ENCODE assay signal across 12 cellular contexts in the genomic region with DNA sequence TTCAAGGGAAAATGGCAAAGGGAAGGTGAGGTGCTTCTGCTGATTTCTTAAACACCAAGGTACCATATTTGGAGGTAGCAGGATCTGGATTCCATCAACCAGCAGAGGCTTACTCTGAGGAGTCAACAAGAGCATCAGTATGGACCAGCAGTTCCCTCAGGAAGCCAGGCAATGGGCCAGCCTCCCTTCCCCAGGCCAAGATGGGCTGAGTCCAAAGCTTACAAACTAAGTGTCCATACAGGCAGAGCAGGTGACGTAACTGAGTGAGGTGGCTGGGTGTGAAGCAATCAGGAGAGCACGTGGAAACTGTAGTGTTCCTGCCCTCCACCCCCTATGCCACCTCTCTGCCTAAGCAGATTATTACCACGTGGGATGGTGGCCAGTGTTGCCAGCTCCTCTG.
A peak's percentile ranks its signal among the peaks of the same experiment; 100 is the strongest.
DNase-seq lines count a peak whose midpoint lies in the region; ATAC-seq and TF ChIP-seq lines count a peak whose summit lies in the region.
"Had no signal": no experiment of that assay in that cellular context is flagged by ENCODE, and none has a peak within 500 bp of the region (broad histone marks: within the 10 kb centered on the region; RNA-seq: fewer than 3 reads in every experiment).

No MANE protein-coding gene starts in this region.

- TF ChIP-seq EP300 in tibial nerve (IDR thresholded peaks at IDR 0.05), result no peak

- no peaks in the 10 kb centered on the region for H3K27me3 ChIP-seq in lung (ENCODE audit: control insufficient read depth, insufficient read depth)
- no peaks in the 10 kb centered on the region for H3K27me3 ChIP-seq in tibial nerve

- H3K9me3 ChIP-seq in lung (ENCODE audit: control insufficient read depth in 2 of 2, insufficient read depth in 1 of 2, low read length in 1 of 2), result no peaks in the 10 kb centered on the region
- H3K9me3 ChIP-seq in tibial nerve, result no peaks in the 10 kb centered on the region

- no peak for TF ChIP-seq CTCF in choroid plexus epithelial cell (conservative IDR thresholded peaks at IDR 0.05; ENCODE audit: low read depth, low read length)
- TF ChIP-seq CTCF in lung (IDR thresholded peaks at IDR 0.05; ENCODE audit: control extremely low read depth, extremely low read depth), result no peak
- no peak for TF ChIP-seq CTCF in tibial nerve (IDR thresholded peaks at IDR 0.05)

- no peak for TF ChIP-seq POLR2A in tibial nerve (IDR thresholded peaks at IDR 0.05)

- H3K36me3 ChIP-seq in lung (ENCODE audit: control insufficient read depth in 2 of 2, insufficient read depth in 2 of 2, low read length in 2 of 2) (no peaks in the 10 kb centered on the region), tibial nerve (no peaks in the 10 kb centered on the region)

- H3K4me3 ChIP-seq in choroid plexus epithelial cell (ENCODE audit: low read depth, low read length), result no peak overlapping the region
- H3K4me3 ChIP-seq in lung, result no peak overlapping the region
- H3K4me3 ChIP-seq in tibial nerve, result no peak overlapping the region

- H3K4me1 ChIP-seq in lung (ENCODE audit: control insufficient read depth in 2 of 2, insufficient read depth in 2 of 2, low read length in 2 of 2) (no peaks in the 10 kb centered on the region), tibial nerve (no peaks in the 10 kb centered on the region)

- peak; percentile 56 for ATAC-seq in lung (ENCODE audit: insufficient read depth, low FRiP score)
- no peak for ATAC-seq in GM18520 (IDR thresholded peaks at IDR 0.05; ENCODE audit: unreplicated experiment)
- ATAC-seq: activated T-cell treated with anti-CD3 and anti-CD28 coated beads, Interleukin-2, amount 50 U/mL, for 72 hours had no signal

- no peak overlapping the region for H3K27ac ChIP-seq in lung (ENCODE audit: low read depth in 1 of 2, low read length in 1 of 2)
- H3K27ac ChIP-seq in tibial nerve, result no peak overlapping the region
- H3K27ac ChIP-seq: 22Rv1, epithelial cell of prostate had no signal

- 38 to 39% methylated on average over 3 of the region's 3 CpGs for WGBS in lung, 2 donors
- 61 to 70% methylated on average over 3 of the region's 3 CpGs for WGBS in tibial nerve, 2 donors

- DNase-seq in NCI-H2196 (lab: John Stamatoyannopoulos, UW; ENCODE audit: unreplicated experiment) (peak; percentile 61), NCI-H2196 treated with DMSO at 0.1 percent for 48 hours (lab: John Stamatoyannopoulos, UW; ENCODE audit: unreplicated experiment) (no peak), choroid plexus epithelial cell (ENCODE audit: low read depth) (peak; percentile 4), lung (ENCODE audit: low spot score) (peak; percentile 76), tibial nerve (ENCODE audit: low spot score in 2 of 2) (peak; percentile 24 to 38), NCI-H82 (lab: John Stamatoyannopoulos, UW) (no peak), NCI-H446 (lab: John Stamatoyannopoulos, UW) (no peak)
- DNase-seq: activated T-cell treated with anti-CD3 and anti-CD28 coated beads, Interleukin-2, amount 50 U/mL, for 72 hours; NCI-H510A had no signal

Comparison
In these comparisons a context has a peak if more than half of its experiments do, and no peak if none do; other contexts are left out.
1. DNase-seq: peak in NCI-H2196 (single experiment), choroid plexus epithelial cell (single experiment), lung (single experiment) and tibial nerve (2 of 2); none in NCI-H2196 treated with DMSO at 0.1 percent for 48 hours (single experiment), NCI-H82 (single experiment) and NCI-H446 (0 of 2).